In genomic region chr1:208228550-208228949, GRCh38 we compare ENCODE assay signal across 16 cellular contexts.
"Had no signal": no experiment of that assay in that cellular context is flagged by ENCODE, and none has a peak within 500 bp of the region (broad histone marks: within the 10 kb centered on the region; RNA-seq: fewer than 3 reads in every experiment).

No MANE protein-coding gene starts in this region.

- H3K4me3 Mint-ChIP-seq: activated naive CD4-positive, alpha-beta T cell treated with anti-CD3 and anti-CD28 coated beads, Interleukin-2, amount 10 ng/mL, durations not matched to agents 7 days and 5 days; dendritic cell treated with granulocyte-macrophage colony-stimulating factor and Interleukin-4, amounts not matched to agents 40 ng/mL and 50 ng/mL, for 4 days; mesothelial cell of epicardium; natural killer cell; T-helper 2 cell treated with Interferon-gamma antibody and Interleukin-4, amounts not matched to agents 5 μg/mL and 100 μg/mL, for 36 hours had no signal

- H3K4me3 ChIP-seq: psoas muscle had no signal

- H3K9me3 Mint-ChIP-seq: activated naive CD4-positive, alpha-beta T cell treated with anti-CD3 and anti-CD28 coated beads, Interleukin-2, amount 10 ng/mL, durations not matched to agents 7 days and 5 days; activated T-helper 2 cell treated with anti-CD3 and anti-CD28 coated beads, Interferon-gamma antibody, Interleukin-2, Interleukin-4, amounts not matched to agents 10 μg/mL and 5 μg/mL and 100 μg/mL, durations not matched to agents 14 hours and 24 hours and 36 hours; dendritic cell treated with granulocyte-macrophage colony-stimulating factor and Interleukin-4, amounts not matched to agents 40 ng/mL and 50 ng/mL, for 4 days; mesothelial cell of epicardium; natural killer cell; T-helper 2 cell treated with Interferon-gamma antibody and Interleukin-4, amounts not matched to agents 5 μg/mL and 100 μg/mL, for 36 hours had no signal

- H3K36me3 Mint-ChIP-seq: activated naive CD4-positive, alpha-beta T cell treated with anti-CD3 and anti-CD28 coated beads, Interleukin-2, amount 10 ng/mL, durations not matched to agents 7 days and 5 days; mesothelial cell of epicardium; natural killer cell had no signal

- H3K27ac Mint-ChIP-seq: activated naive CD4-positive, alpha-beta T cell treated with anti-CD3 and anti-CD28 coated beads, Interleukin-2, amount 10 ng/mL, durations not matched to agents 7 days and 5 days; activated T-helper 2 cell treated with anti-CD3 and anti-CD28 coated beads, Interferon-gamma antibody, Interleukin-2, Interleukin-4, amounts not matched to agents 10 μg/mL and 5 μg/mL and 100 μg/mL, durations not matched to agents 14 hours and 24 hours and 36 hours; dendritic cell treated with granulocyte-macrophage colony-stimulating factor and Interleukin-4, amounts not matched to agents 40 ng/mL and 50 ng/mL, for 4 days; mesothelial cell of epicardium; natural killer cell; T-helper 2 cell treated with Interferon-gamma antibody and Interleukin-4, amounts not matched to agents 5 μg/mL and 100 μg/mL, for 36 hours had no signal

- H3K9me3 ChIP-seq: psoas muscle had no signal

- DNase-seq: activated CD4-positive, alpha-beta T cell treated with anti-CD3 and anti-CD28 coated beads, Interleukin-2, amount 50 U/mL, for 1 hour; activated naive CD4-positive, alpha-beta T cell treated with anti-CD3 and anti-CD28 coated beads, Interleukin-2, amount 10 ng/mL, durations not matched to agents 7 days and 5 days; activated T-cell treated with anti-CD3 and anti-CD28 coated beads for 4 hours; central memory CD4-positive, alpha-beta T cell; erythroblast; head of caudate nucleus; left ventricle myocardium superior; natural killer cell; psoas muscle; stimulated activated CD4-positive, alpha-beta T cell treated with anti-CD3 and anti-CD28 coated beads, Interleukin-12 subunit alpha, Interleukin-12 subunit beta, amount 100 ng/mL, for 4 hours; stimulated activated naive CD4-positive, alpha-beta T cell treated with Interleukin-2 at 50 U/mL for 16 hours had no signal

- ATAC-seq: left ventricle myocardium superior, natural killer cell, sciatic nerve had no signal

- H3K4me1 Mint-ChIP-seq: activated naive CD4-positive, alpha-beta T cell treated with anti-CD3 and anti-CD28 coated beads, Interleukin-2, amount 10 ng/mL, durations not matched to agents 7 days and 5 days; natural killer cell had no signal
